ENCODE assay signal across 8 cellular contexts in the genomic region with DNA sequence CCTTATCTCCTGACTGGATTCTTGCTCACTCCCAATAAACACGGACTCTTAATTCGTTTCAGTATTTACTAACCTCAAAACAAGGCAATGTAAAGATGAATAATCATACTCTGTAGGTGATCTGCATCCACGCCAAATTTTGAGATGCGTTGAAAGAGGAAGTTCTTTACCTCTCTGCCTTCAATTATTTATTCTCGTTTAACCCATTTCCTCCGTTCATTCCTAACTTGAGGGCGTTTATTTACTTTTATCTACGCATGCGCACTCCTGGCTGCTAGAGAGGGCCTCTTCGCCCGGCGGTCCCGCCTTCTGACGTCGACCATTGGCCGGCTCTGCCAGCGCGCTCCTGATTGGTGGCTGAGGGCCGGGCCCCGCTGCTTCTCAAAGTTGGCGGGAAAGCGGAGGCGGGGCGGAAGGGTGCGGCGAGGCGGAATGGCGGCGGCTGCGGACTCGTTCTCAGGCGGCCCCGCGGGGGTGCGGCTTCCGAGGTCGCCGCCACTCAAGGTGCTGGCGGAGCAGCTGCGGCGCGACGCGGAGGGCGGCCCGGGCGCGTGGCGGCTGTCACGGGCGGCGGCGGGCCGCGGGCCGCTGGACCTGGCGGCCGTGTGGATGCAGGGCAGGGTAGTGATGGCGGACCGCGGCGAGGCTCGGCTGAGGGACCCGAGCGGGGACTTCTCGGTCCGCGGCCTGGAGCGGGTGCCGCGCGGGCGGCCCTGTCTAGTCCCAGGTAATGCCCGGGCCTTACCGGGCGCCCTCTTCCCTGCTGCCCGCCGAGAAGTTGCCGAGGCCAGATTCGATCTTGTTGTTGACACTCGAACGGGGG. TPM values are rescaled to one million over a fixed set of nuclear protein-coding genes. Genes with fewer than 3 reads are reported as not detected.
A peak's percentile ranks its signal among the peaks of the same experiment; 100 is the strongest.
DNase-seq lines count a peak whose midpoint lies in the region; ATAC-seq and TF ChIP-seq lines count a peak whose summit lies in the region.

A gene (plus strand): TSS at position 420 of the 823 bp plus-strand sequence. CDS start 13 bp downstream, at position 433.

- no peaks in the 10 kb centered on the region for H3K27me3 ChIP-seq in GM23338 (ENCODE audit: insufficient read depth)

- H3K4me3 ChIP-seq in GM23338, result peak within 1 kb of the TSS; percentile 45

- peak within 1 kb of the TSS; percentile 90 for H3K27ac Mint-ChIP-seq in GM23338
- peak within 1 kb of the TSS; percentile 96 for H3K27ac Mint-ChIP-seq in activated T-cell treated with anti-CD3 and anti-CD28 coated beads, Interleukin-2, amount 50 U/mL, for 72 hours
- peak within 1 kb of the TSS; percentile 74 to 93 (median 82) for H3K27ac Mint-ChIP-seq in naive B cell
- peak within 1 kb of the TSS; percentile 65 for H3K27ac Mint-ChIP-seq in stimulated activated memory B cell treated with anti-CD40 and anti-IgM and Interleukin-4, amounts not matched to agents 10 μg/mL and 1 μg/mL and 100 μg/mL, for 72 hours

- no peak for TF ChIP-seq CTCF in GM23338 (conservative IDR thresholded peaks at IDR 0.05; ENCODE audit: low read depth in 2 of 2)

- H3K4me1 ChIP-seq in GM23338 (ENCODE audit: insufficient read depth), result peaks cover 47% of the 10 kb centered on the region

- H3K27ac ChIP-seq in GM23338 (ENCODE audit: low read depth), result 0 out of 2 replicates have a peak within 1 kb of the TSS, but pooled peaks have one; percentile 48

- H3K36me3 ChIP-seq in GM23338 (ENCODE audit: insufficient read depth), result peaks cover 4% of the 10 kb centered on the region; the same call in 1 of the 2 replicates

- peaks cover 6% of the 10 kb centered on the region; the same call in 1 of the 2 replicates for H4K20me1 ChIP-seq in GM23338 (replicated peaks; ENCODE audit: insufficient read depth)

- H3F3A ChIP-seq in GM23338 (replicated peaks; ENCODE audit: low read depth), result no peaks in the 10 kb centered on the region

- H3K9me2 ChIP-seq in GM23338 (ENCODE audit: insufficient read depth), result no peaks in the 10 kb centered on the region

- ATAC-seq in GM23338, result peak; percentile 91
- ATAC-seq in activated T-cell treated with anti-CD3 and anti-CD28 coated beads, Interleukin-2, amount 50 U/mL, for 72 hours (replicated peaks in 1 of 2), result peak; percentile 97 to 99
- ATAC-seq in naive B cell (ENCODE audit: low read depth in 2 of 2), result peak; percentile 99
- ATAC-seq in stimulated activated memory B cell treated with anti-CD40 and anti-IgM and Interleukin-4, amounts not matched to agents 10 μg/mL and 1 μg/mL and 100 μg/mL, for 72 hours, result peak; percentile 99

- H3K27me3 Mint-ChIP-seq in GM23338 (ENCODE audit: insufficient read depth, low read depth, poor library complexity) (peaks cover 15% of the 10 kb centered on the region), naive B cell (no peaks in the 10 kb centered on the region)
- no peaks in the 10 kb centered on the region for H3K27me3 Mint-ChIP-seq in activated T-cell treated with anti-CD3 and anti-CD28 coated beads, Interleukin-2, amount 50 U/mL, for 72 hours (ENCODE audit: low read depth)
- no peaks in the 10 kb centered on the region for H3K27me3 Mint-ChIP-seq in stimulated activated memory B cell treated with anti-CD40 and anti-IgM and Interleukin-4, amounts not matched to agents 10 μg/mL and 1 μg/mL and 100 μg/mL, for 72 hours

- H3K4me3 Mint-ChIP-seq in GM23338 (peak within 1 kb of the TSS; percentile 94), naive B cell (peak within 1 kb of the TSS; percentile 84 to 96 (median 92))
- H3K4me3 Mint-ChIP-seq in activated T-cell treated with anti-CD3 and anti-CD28 coated beads, Interleukin-2, amount 50 U/mL, for 72 hours, result peak within 1 kb of the TSS; percentile 83 to 99
- H3K4me3 Mint-ChIP-seq in stimulated activated memory B cell treated with anti-CD40 and anti-IgM and Interleukin-4, amounts not matched to agents 10 μg/mL and 1 μg/mL and 100 μg/mL, for 72 hours, result peak within 1 kb of the TSS; percentile 87

- H3K36me3 Mint-ChIP-seq in GM23338 (ENCODE audit: low read depth) (peaks cover 17% of the 10 kb centered on the region), naive B cell (peaks cover 0 to 7% of the 10 kb centered on the region in 2 donors)
- H3K36me3 Mint-ChIP-seq in activated T-cell treated with anti-CD3 and anti-CD28 coated beads, Interleukin-2, amount 50 U/mL, for 72 hours (ENCODE audit: insufficient read depth in 2 of 2), result peaks cover 7 to 13% of the 10 kb centered on the region in 2 donors
- peaks cover 9% of the 10 kb centered on the region for H3K36me3 Mint-ChIP-seq in stimulated activated memory B cell treated with anti-CD40 and anti-IgM and Interleukin-4, amounts not matched to agents 10 μg/mL and 1 μg/mL and 100 μg/mL, for 72 hours

- peak within 1 kb of the TSS; percentile 92 for H3K4me2 ChIP-seq in GM23338

- no peak within 1 kb of the TSS for H2AFZ ChIP-seq in GM23338

- 0 out of 3 replicates have a peak, but pooled peaks cover 3% of the 10 kb centered on the region for H3K9me3 Mint-ChIP-seq in GM23338
- no peaks in the 10 kb centered on the region for H3K9me3 Mint-ChIP-seq in activated T-cell treated with anti-CD3 and anti-CD28 coated beads, Interleukin-2, amount 50 U/mL, for 72 hours
- no peaks in the 10 kb centered on the region for H3K9me3 Mint-ChIP-seq in naive B cell
- no peaks in the 10 kb centered on the region for H3K9me3 Mint-ChIP-seq in stimulated activated memory B cell treated with anti-CD40 and anti-IgM and Interleukin-4, amounts not matched to agents 10 μg/mL and 1 μg/mL and 100 μg/mL, for 72 hours

- peaks cover 53% of the 10 kb centered on the region for H3K79me2 ChIP-seq in GM23338 (replicated peaks; ENCODE audit: insufficient read depth)

- H3K4me1 Mint-ChIP-seq in GM23338 (peaks cover 50% of the 10 kb centered on the region), naive B cell (peaks cover 34 to 50% (median 47%) of the 10 kb centered on the region in 3 donors)
- H3K4me1 Mint-ChIP-seq in activated T-cell treated with anti-CD3 and anti-CD28 coated beads, Interleukin-2, amount 50 U/mL, for 72 hours (ENCODE audit: low read depth), result peaks cover 67% of the 10 kb centered on the region
- H3K4me1 Mint-ChIP-seq in stimulated activated memory B cell treated with anti-CD40 and anti-IgM and Interleukin-4, amounts not matched to agents 10 μg/mL and 1 μg/mL and 100 μg/mL, for 72 hours, result peaks cover 43% of the 10 kb centered on the region

- DNase-seq in Daoy (ENCODE audit: low read depth) (peak; percentile 96), GM23338 (ENCODE audit: low spot score) (peak; percentile 99), Kasumi-1 (lab: John Stamatoyannopoulos, UW) (peak; percentile 80 to 86), RKO (ENCODE audit: low spot score) (peak; percentile 97), fibroblast of gingiva (ENCODE audit: low read depth) (peak; percentile 92), naive B cell (peak; percentile 98)
- DNase-seq in activated T-cell treated with anti-CD3 and anti-CD28 coated beads, Interleukin-2, amount 50 U/mL, for 72 hours, result peak; percentile 98 to 99

TF ChIP-seq in GM23338, 12 proteins besides CTCF, POLR2A, EP300 and RAD21:
- peak; percentile 57 for TF ChIP-seq POLR2AphosphoS5 (IDR thresholded peaks at IDR 0.05; ENCODE audit: low read depth)
- TF ChIP-seq STAT1 (IDR thresholded peaks at IDR 0.05; ENCODE audit: unreplicated experiment), result no peak
TF ChIP-seq in GM23338: peak in this region for 1.

RNA-seq across cellular contexts. Expression of the gene that starts here (rescaled TPM):
- 30.2 and 30.8 TPM in 2 replicates for total RNA-seq in Daoy (2014; rRNA removed; shearing (Covaris generic))
- 98.2 and 120 TPM in 2 replicates for total RNA-seq in GM23338 (2014; rRNA removed; shearing (Covaris generic))
- polyA plus RNA-seq in GM23338 (2016; fragmentation: Nextera tagmentation; extraction: Ambion mirVana), result 103 and 108 TPM in 2 replicates
- 100 to 1,000 TPM; 105 to 119 TPM for total RNA-seq in activated T-cell treated with anti-CD3 and anti-CD28 coated beads, Interleukin-2, amount 50 U/mL, for 72 hours
- 10 to 100 TPM; 18.1 to 38.3 (median 30.0) TPM for polyA plus RNA-seq in naive B cell (ENCODE audit: low read depth in 6 of 6)

Comparison
In these comparisons a context has a peak if more than half of its experiments do, and no peak if none do; other contexts are left out.
1. Peak in every context shown above with its lines: DNase-seq, ATAC-seq, H3K4me3 ChIP-seq and H3K27ac ChIP-seq.